ENCODE assay signal across 13 cellular contexts in genomic region chr6:31164688-31165453, GRCh38. TPM values are rescaled to one million over a fixed set of nuclear protein-coding genes. Genes with fewer than 3 reads are reported as not detected.
A peak's percentile ranks its signal among the peaks of the same experiment; 100 is the strongest.
DNase-seq lines count a peak whose midpoint lies in the region; ATAC-seq and TF ChIP-seq lines count a peak whose summit lies in the region.
"Not testable (repeated sequence)": the region's sequence is repeated elsewhere in the genome, so short reads cannot be mapped to it uniquely, and the experiment has no call there.
"Had no signal": no experiment of that assay in that cellular context is flagged by ENCODE, and none has a peak within 500 bp of the region (broad histone marks: within the 10 kb centered on the region; RNA-seq: fewer than 3 reads in every experiment).

No MANE protein-coding gene starts in this region.

- DNase-seq in GM12865 (ENCODE audit: low read depth) = peak; percentile 88
- DNase-seq in activated CD4-positive, alpha-beta T cell treated with anti-CD3 and anti-CD28 coated beads, Interleukin-2, amount 50 U/mL, for 48 hours = peak; percentile 11 to 33
- not testable (repeated sequence) for DNase-seq in neural progenitor cell (ENCODE audit: low spot score)

- not testable (repeated sequence) for H3K36me3 Mint-ChIP-seq in neural progenitor cell

- H3K4me2 ChIP-seq in neural progenitor cell = not testable (repeated sequence)

- peak overlapping the region; percentile 25 for H3K4me3 ChIP-seq in GM12865 (ENCODE audit: low read depth, low read length)
- H3K4me3 ChIP-seq in HEK293 (ENCODE audit: low read depth, low read length); HUES48 (ENCODE audit: low read depth, low read length); neural progenitor cell: not testable (repeated sequence)

- peaks cover 14 to 42% of the 10 kb centered on the region in 2 experiments for H3K36me3 ChIP-seq in HEK293 (ENCODE audit: control insufficient read depth in 2 of 2, insufficient read depth in 1 of 2, low read length in 2 of 2)
- peaks cover 55% of the 10 kb centered on the region for H3K36me3 ChIP-seq in HUES48 (ENCODE audit: control insufficient read depth, insufficient read depth, low read length)
- H3K36me3 ChIP-seq in neural progenitor cell = not testable (repeated sequence)

- H3K9me3 ChIP-seq in HEK293 (ENCODE audit: control insufficient read depth, insufficient read depth, low read depth, low read length); HUES48 (ENCODE audit: control insufficient read depth, insufficient read depth, low read length); neural progenitor cell (ENCODE audit: low read depth): not testable (repeated sequence)

- H3K79me2 ChIP-seq in neural progenitor cell (ENCODE audit: low read depth) = not testable (repeated sequence)

- POLR2A ChIA-PET in HEK293 (lab: Yijun Ruan, JAX) = interaction anchor here (0.8 to 1.5 kb wide), 3 partner anchors 10 to 18 kb away, joined by 3 to 4 read pairs (median 3); no protein-coding TSS in a partner anchor

- not testable (repeated sequence) for H3K4me1 Mint-ChIP-seq in neural progenitor cell

- not testable (repeated sequence) for H3F3A ChIP-seq in neural progenitor cell (ENCODE audit: low read depth)

- not testable (repeated sequence) for TF ChIP-seq CTCF in GM12865 (IDR thresholded peaks at IDR 0.05; ENCODE audit: insufficient read depth, low read depth, low read length, missing control alignments); HEK293 (tag by site-specific recombination; IDR thresholded peaks at IDR 0.05); neural progenitor cell (IDR thresholded peaks at IDR 0.05)

- not testable (repeated sequence) for H3K9ac ChIP-seq in HUES48 (ENCODE audit: low read depth, low read length); neural progenitor cell

- H3K4me1 ChIP-seq in HEK293 (ENCODE audit: control insufficient read depth, insufficient read depth, low read length); neural progenitor cell: not testable (repeated sequence)
- peaks cover 22% of the 10 kb centered on the region for H3K4me1 ChIP-seq in HUES48 (ENCODE audit: control insufficient read depth, insufficient read depth, low read length)

- H3K27ac ChIP-seq in HEK293 (ENCODE audit: extremely low read depth, low read depth, low read length); neural progenitor cell: not testable (repeated sequence)
- peak overlapping the region; percentile 46 for H3K27ac ChIP-seq in HUES48 (ENCODE audit: low read depth, low read length)

- H3K27me3 ChIP-seq in HUES48 (ENCODE audit: control insufficient read depth, insufficient read depth, low read length) = not testable (repeated sequence)
- peaks cover 22% of the 10 kb centered on the region for H3K27me3 ChIP-seq in neural progenitor cell

- not testable (repeated sequence) for H2AFZ ChIP-seq in neural progenitor cell (replicated peaks)

- H3K27ac Mint-ChIP-seq in neural progenitor cell = peak overlapping the region; percentile 35

- CTCF ChIA-PET in HEK293 (lab: Yijun Ruan, JAX) = interaction anchor here (0.6 to 1.1 kb wide), 3 partner anchors 32 to 588 kb away, joined by 3 to 4 read pairs (median 3); no protein-coding TSS in a partner anchor

- H3K4me3 Mint-ChIP-seq in neural progenitor cell = not testable (repeated sequence)

- H3K9me3 Mint-ChIP-seq in neural progenitor cell = not testable (repeated sequence)

- peak; percentile 76 for ATAC-seq in GM18909 (IDR thresholded peaks at IDR 0.05; ENCODE audit: poor library complexity, unreplicated experiment)
- ATAC-seq in GM19468 (IDR thresholded peaks at IDR 0.05; ENCODE audit: extremely low read depth, unreplicated experiment) = peak; percentile 36
- peak; percentile 68 for ATAC-seq in HG03095 (IDR thresholded peaks at IDR 0.05; ENCODE audit: unreplicated experiment)

- not testable (repeated sequence) for H4K20me1 ChIP-seq in neural progenitor cell (ENCODE audit: low read depth)

- not testable (repeated sequence) for H3K27me3 Mint-ChIP-seq in neural progenitor cell (ENCODE audit: insufficient read depth, low read depth)

TF ChIP-seq in HEK293, 187 proteins besides CTCF, POLR2A, EP300 and RAD21:
- TF ChIP-seq ZBTB6 (tag by site-specific recombination; IDR thresholded peaks at IDR 0.05) = 0 out of 2 replicates have a peak, but pooled peaks have one; percentile 15

RNA-seq across cellular contexts. Expression of gene POU5F1, which starts 5.6 kb away (rescaled TPM):
- 17.2 and 17.4 TPM in 2 replicates for total RNA-seq in neural progenitor cell (ENCODE audit: low replicate concordance)
- total RNA-seq: CD8-positive, alpha-beta memory T cell had no signal

RNA-seq across cellular contexts. Expression of gene TCF19, which starts 6.5 kb away (rescaled TPM):
- 6.2 and 9.5 TPM in 2 replicates for total RNA-seq in neural progenitor cell (ENCODE audit: low replicate concordance)

RNA-seq across cellular contexts. Expression of gene CCHCR1, which starts 7.3 kb away (rescaled TPM):
- total RNA-seq in neural progenitor cell (ENCODE audit: low replicate concordance) = 23.2 and 54.9 TPM in 2 replicates

RNA-seq across cellular contexts. Expression of gene PSORS1C2, which starts 26.0 kb away (rescaled TPM):
- not detected in 2 replicates for total RNA-seq in neural progenitor cell (ENCODE audit: low replicate concordance)
- total RNA-seq: astrocyte; CD8-positive, alpha-beta memory T cell; HFFc6; HT-29; renal cortical epithelial cell had no signal

RNA-seq across cellular contexts. Expression of gene CDSN, which starts 44.6 kb away (rescaled TPM):
- not detected in 2 replicates for total RNA-seq in neural progenitor cell (ENCODE audit: low replicate concordance)
- total RNA-seq: CD8-positive, alpha-beta memory T cell; HFFc6 had no signal
